In genomic region chr16:58695368-58695767, GRCh38 we compare ENCODE assay signal across 1 cellular context.
TF ChIP-seq lines count a peak whose summit lies in the region.

No MANE protein-coding gene starts in this region.

TF ChIP-seq in HepG2, 621 proteins besides CTCF, POLR2A, EP300 and RAD21 (continued from another document):
- TF ChIP-seq PBX3 (CRISPR knock-in tag; IDR thresholded peaks at IDR 0.05; ENCODE audit: borderline replicate concordance) (no peak), GATAD1 (CRISPR knock-in tag; IDR thresholded peaks at IDR 0.05) (no peak)
TF ChIP-seq in HepG2: peak in this region for 0.
